In genomic region chr10:117175901-117176534, GRCh38 we compare ENCODE assay signal across 8 cellular contexts. TPM values are rescaled to one million over a fixed set of nuclear protein-coding genes. Genes with fewer than 3 reads are reported as not detected.
A peak's percentile ranks its signal among the peaks of the same experiment; 100 is the strongest.
DNase-seq lines count a peak whose midpoint lies in the region; ATAC-seq, FAIRE-seq and TF ChIP-seq lines count a peak whose summit lies in the region.

No MANE protein-coding gene starts in this region.

- peaks cover 58% of the 10 kb centered on the region for H3K27me3 ChIP-seq in foreskin keratinocyte

- peak; percentile 59 for ATAC-seq in GM19452 (IDR thresholded peaks at IDR 0.05; ENCODE audit: unreplicated experiment)
- ATAC-seq in foreskin keratinocyte = peak; percentile 54

- no peak overlapping the region for H3K27ac Mint-ChIP-seq in activated T-helper 2 cell treated with anti-CD3 and anti-CD28 coated beads, Interferon-gamma antibody, Interleukin-2, Interleukin-4, amounts not matched to agents 10 μg/mL and 5 μg/mL and 100 μg/mL, durations not matched to agents 14 hours and 24 hours and 36 hours

- H3K4me1 ChIP-seq in foreskin keratinocyte = no peaks in the 10 kb centered on the region

- DNase-seq in COLO668 (lab: John Stamatoyannopoulos, UW; ENCODE audit: unreplicated experiment) = peak; percentile 50
- peak; percentile 19 for DNase-seq in HS-27A (ENCODE audit: low read depth)
- DNase-seq in RCC 7860 (ENCODE audit: low spot score) = peak; percentile 52
- peak; percentile 58 for DNase-seq in activated T-helper 2 cell treated with anti-CD3 and anti-CD28 coated beads, Interferon-gamma antibody, Interleukin-2, Interleukin-4, amounts not matched to agents 10 μg/mL and 5 μg/mL and 100 μg/mL, durations not matched to agents 14 hours and 24 hours and 36 hours (ENCODE audit: low spot score)
- peak in 1 of 2 donors; percentile 47 for DNase-seq in foreskin keratinocyte
- DNase-seq in nucleus accumbens (lab: John Stamatoyannopoulos, UW) = peak in 51 of 56 donors; percentile 6 to 93 (median 56)
- DNase-seq in superior temporal gyrus (ENCODE audit: extremely low spot score) = peak; percentile 94

- intact Hi-C loops in activated T-helper 2 cell treated with anti-CD3 and anti-CD28 coated beads, Interferon-gamma antibody, Interleukin-2, Interleukin-4, amounts not matched to agents 10 μg/mL and 5 μg/mL and 100 μg/mL, durations not matched to agents 14 hours and 24 hours and 36 hours (cut with micrococcal nuclease) = loop anchor here (1.0 to 5.0 kb wide), 2 partner anchors 379 to 494 kb away; no protein-coding TSS in a partner anchor

- H3K4me3 Mint-ChIP-seq in activated T-helper 2 cell treated with anti-CD3 and anti-CD28 coated beads, Interferon-gamma antibody, Interleukin-2, Interleukin-4, amounts not matched to agents 10 μg/mL and 5 μg/mL and 100 μg/mL, durations not matched to agents 14 hours and 24 hours and 36 hours (ENCODE audit: low read depth) = peak overlapping the region; percentile 77

- H3K27me3 Mint-ChIP-seq in activated T-helper 2 cell treated with anti-CD3 and anti-CD28 coated beads, Interferon-gamma antibody, Interleukin-2, Interleukin-4, amounts not matched to agents 10 μg/mL and 5 μg/mL and 100 μg/mL, durations not matched to agents 14 hours and 24 hours and 36 hours (ENCODE audit: low read depth) = peaks cover 35% of the 10 kb centered on the region

- no peaks in the 10 kb centered on the region for H3K9me3 Mint-ChIP-seq in activated T-helper 2 cell treated with anti-CD3 and anti-CD28 coated beads, Interferon-gamma antibody, Interleukin-2, Interleukin-4, amounts not matched to agents 10 μg/mL and 5 μg/mL and 100 μg/mL, durations not matched to agents 14 hours and 24 hours and 36 hours

- no peak overlapping the region for H3K27ac ChIP-seq in foreskin keratinocyte

- peaks cover 13% of the 10 kb centered on the region for H3K4me1 Mint-ChIP-seq in activated T-helper 2 cell treated with anti-CD3 and anti-CD28 coated beads, Interferon-gamma antibody, Interleukin-2, Interleukin-4, amounts not matched to agents 10 μg/mL and 5 μg/mL and 100 μg/mL, durations not matched to agents 14 hours and 24 hours and 36 hours (ENCODE audit: low read depth)

- no peaks in the 10 kb centered on the region for H3K36me3 Mint-ChIP-seq in activated T-helper 2 cell treated with anti-CD3 and anti-CD28 coated beads, Interferon-gamma antibody, Interleukin-2, Interleukin-4, amounts not matched to agents 10 μg/mL and 5 μg/mL and 100 μg/mL, durations not matched to agents 14 hours and 24 hours and 36 hours (ENCODE audit: low read depth)

- peak; percentile 36 for FAIRE-seq in RCC 7860 (lab: Jason Lieb, UNC)

- TF ChIP-seq CTCF in foreskin keratinocyte (conservative IDR thresholded peaks at IDR 0.05) = peak; percentile 85

RNA-seq across cellular contexts. Expression of gene KCNK18, which starts 21.3 kb away (rescaled TPM):
- total RNA-seq in activated T-helper 2 cell treated with anti-CD3 and anti-CD28 coated beads, Interferon-gamma antibody, Interleukin-2, Interleukin-4, amounts not matched to agents 10 μg/mL and 5 μg/mL and 100 μg/mL, durations not matched to agents 14 hours and 24 hours and 36 hours = not detected in 2 replicates
- total RNA-seq in foreskin keratinocyte = not detected in 2 replicates
- not detected in 2 replicates for polyA plus RNA-seq in foreskin keratinocyte

RNA-seq across cellular contexts. Expression of gene VAX1, which starts 37.9 kb away (rescaled TPM):
- total RNA-seq in activated T-helper 2 cell treated with anti-CD3 and anti-CD28 coated beads, Interferon-gamma antibody, Interleukin-2, Interleukin-4, amounts not matched to agents 10 μg/mL and 5 μg/mL and 100 μg/mL, durations not matched to agents 14 hours and 24 hours and 36 hours = not detected in 2 replicates
- 0.04 and 0.14 TPM in 2 replicates for total RNA-seq in foreskin keratinocyte
- polyA plus RNA-seq in foreskin keratinocyte = 0.07 and 0.15 TPM in 2 replicates
